In the genomic region with DNA sequence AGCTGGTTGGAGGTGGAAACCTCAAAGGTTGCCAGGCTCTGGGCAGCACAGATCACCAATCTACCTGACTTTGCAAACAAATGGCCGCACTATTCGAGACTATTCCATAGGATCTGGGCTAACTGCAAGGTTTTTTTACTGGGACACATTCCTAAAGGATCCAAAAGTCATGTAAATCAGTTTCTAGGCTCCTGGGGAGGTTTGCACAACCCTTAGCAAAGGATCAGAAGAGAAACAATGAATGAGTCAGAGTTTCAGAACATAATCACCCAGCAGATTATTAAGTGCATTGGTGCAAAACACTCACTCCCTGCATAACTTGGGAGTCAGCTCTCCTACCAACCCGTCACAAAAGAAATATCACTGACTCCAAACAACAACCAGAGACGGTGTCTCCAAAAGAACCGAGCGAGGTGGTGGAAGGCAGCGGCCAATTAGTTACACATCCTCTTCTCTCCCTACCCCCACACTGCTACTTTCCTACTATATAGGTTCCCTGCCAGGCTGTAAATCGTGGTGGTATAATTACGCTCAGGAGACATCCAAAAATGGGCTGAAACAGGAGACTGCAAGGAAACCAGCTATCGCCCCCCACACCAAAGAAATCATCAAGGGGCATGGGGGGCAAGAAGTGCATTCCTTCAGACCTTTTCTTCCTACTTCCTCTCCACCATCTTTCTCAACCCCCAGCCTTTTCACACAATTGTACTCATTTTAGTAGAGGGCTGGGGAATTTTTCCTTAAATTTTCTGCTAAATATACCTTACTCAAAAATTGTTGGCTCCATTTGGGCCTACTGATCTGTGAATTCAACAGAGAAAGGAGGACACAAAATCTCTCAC, we compare ENCODE assay signal across 1 cellular context.
A peak's percentile ranks its signal among the peaks of the same experiment; 100 is the strongest.
TF ChIP-seq lines count a peak whose summit lies in the region.

No MANE protein-coding gene starts in this region.

TF ChIP-seq in K562, 482 proteins besides CTCF, POLR2A, EP300 and RAD21 (continued from another document and continues in another):
- peak; percentile 75; the same call in 1 of the 2 replicates for TF ChIP-seq ZNF609 (CRISPR knock-in tag; IDR thresholded peaks at IDR 0.05; ENCODE audit: borderline replicate concordance)
- TF ChIP-seq YBX1 (IDR thresholded peaks at IDR 0.05), result no peak
- no peak for TF ChIP-seq BHLHE40 (IDR thresholded peaks at IDR 0.05; ENCODE audit: low read length)
- 0 out of 2 replicates have a peak, but pooled peaks have one; percentile 2 for TF ChIP-seq ZNF41 (CRISPR knock-in tag; conservative IDR thresholded peaks at IDR 0.05)
- TF ChIP-seq, protein P1, sequence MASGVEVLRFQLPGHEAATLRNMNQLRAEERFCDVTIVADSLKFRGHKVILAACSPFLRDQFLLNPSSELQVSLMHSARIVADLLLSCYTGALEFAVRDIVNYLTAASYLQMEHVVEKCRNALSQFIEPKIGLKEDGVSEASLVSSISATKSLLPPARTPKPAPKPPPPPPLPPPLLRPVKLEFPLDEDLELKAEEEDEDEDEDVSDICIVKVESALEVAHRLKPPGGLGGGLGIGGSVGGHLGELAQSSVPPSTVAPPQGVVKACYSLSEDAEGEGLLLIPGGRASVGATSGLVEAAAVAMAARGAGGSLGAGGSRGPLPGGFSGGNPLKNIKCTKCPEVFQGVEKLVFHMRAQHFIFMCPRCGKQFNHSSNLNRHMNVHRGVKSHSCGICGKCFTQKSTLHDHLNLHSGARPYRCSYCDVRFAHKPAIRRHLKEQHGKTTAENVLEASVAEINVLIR (CRISPR knock-in tag; IDR thresholded peaks at IDR 0.05), result no peak
- no peak for TF ChIP-seq POLR3G (IDR thresholded peaks at IDR 0.05; ENCODE audit: extremely low read depth, insufficient read length, insufficient replicate concordance)
- TF ChIP-seq SP2 (IDR thresholded peaks at IDR 0.05; ENCODE audit: extremely low read depth, low read depth, low read length, poor library complexity, severe bottlenecking), result no peak
- no peak for TF ChIP-seq MXI1 (IDR thresholded peaks at IDR 0.05; ENCODE audit: low read depth, low read length)
- TF ChIP-seq, protein P2, sequence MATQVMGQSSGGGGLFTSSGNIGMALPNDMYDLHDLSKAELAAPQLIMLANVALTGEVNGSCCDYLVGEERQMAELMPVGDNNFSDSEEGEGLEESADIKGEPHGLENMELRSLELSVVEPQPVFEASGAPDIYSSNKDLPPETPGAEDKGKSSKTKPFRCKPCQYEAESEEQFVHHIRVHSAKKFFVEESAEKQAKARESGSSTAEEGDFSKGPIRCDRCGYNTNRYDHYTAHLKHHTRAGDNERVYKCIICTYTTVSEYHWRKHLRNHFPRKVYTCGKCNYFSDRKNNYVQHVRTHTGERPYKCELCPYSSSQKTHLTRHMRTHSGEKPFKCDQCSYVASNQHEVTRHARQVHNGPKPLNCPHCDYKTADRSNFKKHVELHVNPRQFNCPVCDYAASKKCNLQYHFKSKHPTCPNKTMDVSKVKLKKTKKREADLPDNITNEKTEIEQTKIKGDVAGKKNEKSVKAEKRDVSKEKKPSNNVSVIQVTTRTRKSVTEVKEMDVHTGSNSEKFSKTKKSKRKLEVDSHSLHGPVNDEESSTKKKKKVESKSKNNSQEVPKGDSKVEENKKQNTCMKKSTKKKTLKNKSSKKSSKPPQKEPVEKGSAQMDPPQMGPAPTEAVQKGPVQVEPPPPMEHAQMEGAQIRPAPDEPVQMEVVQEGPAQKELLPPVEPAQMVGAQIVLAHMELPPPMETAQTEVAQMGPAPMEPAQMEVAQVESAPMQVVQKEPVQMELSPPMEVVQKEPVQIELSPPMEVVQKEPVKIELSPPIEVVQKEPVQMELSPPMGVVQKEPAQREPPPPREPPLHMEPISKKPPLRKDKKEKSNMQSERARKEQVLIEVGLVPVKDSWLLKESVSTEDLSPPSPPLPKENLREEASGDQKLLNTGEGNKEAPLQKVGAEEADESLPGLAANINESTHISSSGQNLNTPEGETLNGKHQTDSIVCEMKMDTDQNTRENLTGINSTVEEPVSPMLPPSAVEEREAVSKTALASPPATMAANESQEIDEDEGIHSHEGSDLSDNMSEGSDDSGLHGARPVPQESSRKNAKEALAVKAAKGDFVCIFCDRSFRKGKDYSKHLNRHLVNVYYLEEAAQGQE (CRISPR knock-in tag; IDR thresholded peaks at IDR 0.05; ENCODE audit: low read depth), result no peak
- TF ChIP-seq ZHX1 (conservative IDR thresholded peaks at IDR 0.05; ENCODE audit: low read length), result 0 out of 2 replicates have a peak, but pooled peaks have one; percentile 4
- no peak for TF ChIP-seq ZNF134 (CRISPR knock-in tag; conservative IDR thresholded peaks at IDR 0.05)
- TF ChIP-seq RBFOX2 (IDR thresholded peaks at IDR 0.05; ENCODE audit: low read depth, low read length), result peak; percentile 11; the same call in 1 of the 2 replicates
- no peak for TF ChIP-seq PTBP1 (IDR thresholded peaks at IDR 0.05; ENCODE audit: low read depth, low read length)
- TF ChIP-seq ZNF79 (CRISPR knock-in tag; IDR thresholded peaks at IDR 0.05; ENCODE audit: low read depth), result no peak
- no peak for TF ChIP-seq EHMT2 (IDR thresholded peaks at IDR 0.05)
- TF ChIP-seq, protein P3, sequence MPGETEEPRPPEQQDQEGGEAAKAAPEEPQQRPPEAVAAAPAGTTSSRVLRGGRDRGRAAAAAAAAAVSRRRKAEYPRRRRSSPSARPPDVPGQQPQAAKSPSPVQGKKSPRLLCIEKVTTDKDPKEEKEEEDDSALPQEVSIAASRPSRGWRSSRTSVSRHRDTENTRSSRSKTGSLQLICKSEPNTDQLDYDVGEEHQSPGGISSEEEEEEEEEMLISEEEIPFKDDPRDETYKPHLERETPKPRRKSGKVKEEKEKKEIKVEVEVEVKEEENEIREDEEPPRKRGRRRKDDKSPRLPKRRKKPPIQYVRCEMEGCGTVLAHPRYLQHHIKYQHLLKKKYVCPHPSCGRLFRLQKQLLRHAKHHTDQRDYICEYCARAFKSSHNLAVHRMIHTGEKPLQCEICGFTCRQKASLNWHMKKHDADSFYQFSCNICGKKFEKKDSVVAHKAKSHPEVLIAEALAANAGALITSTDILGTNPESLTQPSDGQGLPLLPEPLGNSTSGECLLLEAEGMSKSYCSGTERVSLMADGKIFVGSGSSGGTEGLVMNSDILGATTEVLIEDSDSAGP (CRISPR knock-in tag; IDR thresholded peaks at IDR 0.05), result 0 out of 2 replicates have a peak, but pooled peaks have one; percentile 28
- TF ChIP-seq SP1 (CRISPR knock-in tag; IDR thresholded peaks at IDR 0.05), result peak; percentile 33; the same call in 1 of the 2 replicates
- no peak for TF ChIP-seq TCF7L2 (IDR thresholded peaks at IDR 0.05; ENCODE audit: low read depth, low read length)
- TF ChIP-seq ZNF3 (CRISPR knock-in tag; IDR thresholded peaks at IDR 0.05), result no peak
- TF ChIP-seq GTF2A2 (tag; IDR thresholded peaks at IDR 0.05), result no peak
- TF ChIP-seq PCBP2 (IDR thresholded peaks at IDR 0.05; ENCODE audit: low read depth, low read length, poor library complexity, severe bottlenecking), result no peak
- TF ChIP-seq SPI1 (IDR thresholded peaks at IDR 0.05; ENCODE audit: borderline replicate concordance, low read depth, low read length), result no peak
- no peak for TF ChIP-seq CSDE1 (IDR thresholded peaks at IDR 0.05)
- no peak for TF ChIP-seq ILF3 (IDR thresholded peaks at IDR 0.05; ENCODE audit: borderline replicate concordance)
- TF ChIP-seq ZNF407 (IDR thresholded peaks at IDR 0.05; ENCODE audit: low read depth), result no peak
- TF ChIP-seq ZEB2 (IDR thresholded peaks at IDR 0.05), result no peak
- TF ChIP-seq ZNF76 (CRISPR knock-in tag; IDR thresholded peaks at IDR 0.05; ENCODE audit: borderline replicate concordance), result no peak
- no peak for TF ChIP-seq SMAD2 (IDR thresholded peaks at IDR 0.05; ENCODE audit: low read depth, low read length)
